1 cellular context compared by ENCODE assay signal in genomic region chr9:5832543-5833529, GRCh38.
TF ChIP-seq lines count a peak whose summit lies in the region.

Gene ERMP1 (minus strand): TSS chr9:5833117. CDS start chr9:5833027, 90 bp downstream.

TF ChIP-seq in HepG2, 621 proteins besides CTCF, POLR2A, EP300 and RAD21 (continued from another document and continues in another):
- TF ChIP-seq CREM (IDR thresholded peaks at IDR 0.05) = no peak
- no peak for TF ChIP-seq CREM (CRISPR knock-in tag; IDR thresholded peaks at IDR 0.05)
- TF ChIP-seq, protein P1, sequence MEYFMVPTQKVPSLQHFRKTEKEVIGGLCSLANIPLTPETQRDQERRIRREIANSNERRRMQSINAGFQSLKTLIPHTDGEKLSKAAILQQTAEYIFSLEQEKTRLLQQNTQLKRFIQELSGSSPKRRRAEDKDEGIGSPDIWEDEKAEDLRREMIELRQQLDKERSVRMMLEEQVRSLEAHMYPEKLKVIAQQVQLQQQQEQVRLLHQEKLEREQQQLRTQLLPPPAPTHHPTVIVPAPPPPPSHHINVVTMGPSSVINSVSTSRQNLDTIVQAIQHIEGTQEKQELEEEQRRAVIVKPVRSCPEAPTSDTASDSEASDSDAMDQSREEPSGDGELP (IDR thresholded peaks at IDR 0.05; ENCODE audit: borderline replicate concordance, low read depth) = peak; percentile 51; the same call in 1 of the 2 replicates
- TF ChIP-seq, protein P2, sequence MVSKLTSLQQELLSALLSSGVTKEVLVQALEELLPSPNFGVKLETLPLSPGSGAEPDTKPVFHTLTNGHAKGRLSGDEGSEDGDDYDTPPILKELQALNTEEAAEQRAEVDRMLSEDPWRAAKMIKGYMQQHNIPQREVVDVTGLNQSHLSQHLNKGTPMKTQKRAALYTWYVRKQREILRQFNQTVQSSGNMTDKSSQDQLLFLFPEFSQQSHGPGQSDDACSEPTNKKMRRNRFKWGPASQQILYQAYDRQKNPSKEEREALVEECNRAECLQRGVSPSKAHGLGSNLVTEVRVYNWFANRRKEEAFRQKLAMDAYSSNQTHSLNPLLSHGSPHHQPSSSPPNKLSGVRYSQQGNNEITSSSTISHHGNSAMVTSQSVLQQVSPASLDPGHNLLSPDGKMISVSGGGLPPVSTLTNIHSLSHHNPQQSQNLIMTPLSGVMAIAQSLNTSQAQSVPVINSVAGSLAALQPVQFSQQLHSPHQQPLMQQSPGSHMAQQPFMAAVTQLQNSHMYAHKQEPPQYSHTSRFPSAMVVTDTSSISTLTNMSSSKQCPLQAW (CRISPR knock-in tag; IDR thresholded peaks at IDR 0.05) = peak; percentile 63
- TF ChIP-seq ZNF652 (CRISPR knock-in tag; IDR thresholded peaks at IDR 0.05; ENCODE audit: borderline replicate concordance, low read depth) = no peak
- peak; percentile 51; the same call in 1 of the 2 replicates for TF ChIP-seq PHF8 (CRISPR knock-in tag; IDR thresholded peaks at IDR 0.05)
- TF ChIP-seq ZBTB8A (CRISPR knock-in tag; IDR thresholded peaks at IDR 0.05; ENCODE audit: borderline replicate concordance, low read depth) = no peak
- peak; percentile 50; the same call in 1 of the 2 replicates for TF ChIP-seq HIVEP1 (CRISPR knock-in tag; IDR thresholded peaks at IDR 0.05)
- TF ChIP-seq, protein P3, sequence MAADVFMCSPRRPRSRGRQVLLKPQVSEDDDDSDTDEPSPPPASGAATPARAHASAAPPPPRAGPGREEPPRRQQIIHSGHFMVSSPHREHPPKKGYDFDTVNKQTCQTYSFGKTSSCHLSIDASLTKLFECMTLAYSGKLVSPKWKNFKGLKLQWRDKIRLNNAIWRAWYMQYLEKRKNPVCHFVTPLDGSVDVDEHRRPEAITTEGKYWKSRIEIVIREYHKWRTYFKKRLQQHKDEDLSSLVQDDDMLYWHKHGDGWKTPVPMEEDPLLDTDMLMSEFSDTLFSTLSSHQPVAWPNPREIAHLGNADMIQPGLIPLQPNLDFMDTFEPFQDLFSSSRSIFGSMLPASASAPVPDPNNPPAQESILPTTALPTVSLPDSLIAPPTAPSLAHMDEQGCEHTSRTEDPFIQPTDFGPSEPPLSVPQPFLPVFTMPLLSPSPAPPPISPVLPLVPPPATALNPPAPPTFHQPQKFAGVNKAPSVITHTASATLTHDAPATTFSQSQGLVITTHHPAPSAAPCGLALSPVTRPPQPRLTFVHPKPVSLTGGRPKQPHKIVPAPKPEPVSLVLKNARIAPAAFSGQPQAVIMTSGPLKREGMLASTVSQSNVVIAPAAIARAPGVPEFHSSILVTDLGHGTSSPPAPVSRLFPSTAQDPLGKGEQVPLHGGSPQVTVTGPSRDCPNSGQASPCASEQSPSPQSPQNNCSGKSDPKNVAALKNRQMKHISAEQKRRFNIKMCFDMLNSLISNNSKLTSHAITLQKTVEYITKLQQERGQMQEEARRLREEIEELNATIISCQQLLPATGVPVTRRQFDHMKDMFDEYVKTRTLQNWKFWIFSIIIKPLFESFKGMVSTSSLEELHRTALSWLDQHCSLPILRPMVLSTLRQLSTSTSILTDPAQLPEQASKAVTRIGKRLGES (CRISPR knock-in tag; IDR thresholded peaks at IDR 0.05; ENCODE audit: borderline replicate concordance) = peak; percentile 69; the same call in 1 of the 2 replicates
- peak; percentile 69 for TF ChIP-seq ZNF446 (CRISPR knock-in tag; IDR thresholded peaks at IDR 0.05)
- peak; percentile 59 for TF ChIP-seq ZNF724P (CRISPR knock-in tag; IDR thresholded peaks at IDR 0.05; ENCODE audit: borderline replicate concordance)
- TF ChIP-seq, protein P4, sequence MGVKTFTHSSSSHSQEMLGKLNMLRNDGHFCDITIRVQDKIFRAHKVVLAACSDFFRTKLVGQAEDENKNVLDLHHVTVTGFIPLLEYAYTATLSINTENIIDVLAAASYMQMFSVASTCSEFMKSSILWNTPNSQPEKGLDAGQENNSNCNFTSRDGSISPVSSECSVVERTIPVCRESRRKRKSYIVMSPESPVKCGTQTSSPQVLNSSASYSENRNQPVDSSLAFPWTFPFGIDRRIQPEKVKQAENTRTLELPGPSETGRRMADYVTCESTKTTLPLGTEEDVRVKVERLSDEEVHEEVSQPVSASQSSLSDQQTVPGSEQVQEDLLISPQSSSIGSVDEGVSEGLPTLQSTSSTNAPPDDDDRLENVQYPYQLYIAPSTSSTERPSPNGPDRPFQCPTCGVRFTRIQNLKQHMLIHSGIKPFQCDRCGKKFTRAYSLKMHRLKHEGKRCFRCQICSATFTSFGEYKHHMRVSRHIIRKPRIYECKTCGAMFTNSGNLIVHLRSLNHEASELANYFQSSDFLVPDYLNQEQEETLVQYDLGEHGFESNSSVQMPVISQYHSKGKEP (CRISPR knock-in tag; IDR thresholded peaks at IDR 0.05) = no peak
- 0 out of 2 replicates have a peak, but pooled peaks have one; percentile 3 for TF ChIP-seq ZHX1 (CRISPR knock-in tag; IDR thresholded peaks at IDR 0.05; ENCODE audit: low read depth)
- no peak for TF ChIP-seq ZNF83 (CRISPR knock-in tag; IDR thresholded peaks at IDR 0.05; ENCODE audit: borderline replicate concordance)
- no peak for TF ChIP-seq STAT5B (CRISPR knock-in tag; IDR thresholded peaks at IDR 0.05)
- TF ChIP-seq ZFX (CRISPR knock-in tag; IDR thresholded peaks at IDR 0.05; ENCODE audit: low read depth) = peak; percentile 73; the same call in 1 of the 2 replicates
- peak; percentile 59; the same call in 1 of the 2 replicates for TF ChIP-seq KLF12 (CRISPR knock-in tag; IDR thresholded peaks at IDR 0.05; ENCODE audit: borderline replicate concordance)
- peak; percentile 56; the same call in 1 of the 2 replicates for TF ChIP-seq TGIF2 (CRISPR knock-in tag; IDR thresholded peaks at IDR 0.05)
- 0 out of 2 replicates have a peak, but pooled peaks have one; percentile 73 for TF ChIP-seq MED13 (CRISPR knock-in tag; IDR thresholded peaks at IDR 0.05)
- TF ChIP-seq HOXA3 (CRISPR knock-in tag; IDR thresholded peaks at IDR 0.05) = peak; percentile 83
- TF ChIP-seq PCBP2 (optimal IDR thresholded peaks at IDR 0.05; ENCODE audit: low read depth, low read length, poor library complexity, severe bottlenecking) = no peak
- peak; percentile 91; the same call in 1 of the 2 replicates for TF ChIP-seq ZGPAT (CRISPR knock-in tag; IDR thresholded peaks at IDR 0.05)
- peak; percentile 75; the same call in 1 of the 2 replicates for TF ChIP-seq ZNF546 (CRISPR knock-in tag; conservative IDR thresholded peaks at IDR 0.05)
- TF ChIP-seq ZNF329 (CRISPR knock-in tag; IDR thresholded peaks at IDR 0.05; ENCODE audit: low read depth) = 0 out of 2 replicates have a peak, but pooled peaks have one; percentile 31
- TF ChIP-seq ZNF629 (CRISPR knock-in tag; conservative IDR thresholded peaks at IDR 0.05) = no peak; the same call in 1 of the 2 replicates
- peak; percentile 90 for TF ChIP-seq GABPB1 (CRISPR knock-in tag; IDR thresholded peaks at IDR 0.05)
- peak; percentile 38 for TF ChIP-seq SRSF1 (optimal IDR thresholded peaks at IDR 0.05; ENCODE audit: low read depth, low read length)
- peak; percentile 31; the same call in 1 of the 2 replicates for TF ChIP-seq ZNF274 (CRISPR knock-in tag; IDR thresholded peaks at IDR 0.05)
- TF ChIP-seq ZNF263 (CRISPR knock-in tag; IDR thresholded peaks at IDR 0.05) = peak; percentile 59; the same call in 1 of the 2 replicates
- no peak for TF ChIP-seq SP140L (CRISPR knock-in tag; IDR thresholded peaks at IDR 0.05; ENCODE audit: borderline replicate concordance)
- TF ChIP-seq SOX5 (CRISPR knock-in tag; IDR thresholded peaks at IDR 0.05; ENCODE audit: borderline replicate concordance) = peak; percentile 38; the same call in 1 of the 2 replicates
- TF ChIP-seq ZMYM2 (CRISPR knock-in tag; IDR thresholded peaks at IDR 0.05) = peak; percentile 62; the same call in 1 of the 2 replicates
- TF ChIP-seq, protein P5, sequence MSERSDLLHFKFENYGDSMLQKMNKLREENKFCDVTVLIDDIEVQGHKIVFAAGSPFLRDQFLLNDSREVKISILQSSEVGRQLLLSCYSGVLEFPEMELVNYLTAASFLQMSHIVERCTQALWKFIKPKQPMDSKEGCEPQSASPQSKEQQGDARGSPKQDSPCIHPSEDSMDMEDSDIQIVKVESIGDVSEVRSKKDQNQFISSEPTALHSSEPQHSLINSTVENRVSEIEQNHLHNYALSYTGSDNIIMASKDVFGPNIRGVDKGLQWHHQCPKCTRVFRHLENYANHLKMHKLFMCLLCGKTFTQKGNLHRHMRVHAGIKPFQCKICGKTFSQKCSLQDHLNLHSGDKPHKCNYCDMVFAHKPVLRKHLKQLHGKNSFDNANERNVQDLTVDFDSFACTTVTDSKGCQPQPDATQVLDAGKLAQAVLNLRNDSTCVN (CRISPR knock-in tag; IDR thresholded peaks at IDR 0.05; ENCODE audit: borderline replicate concordance) = peak; percentile 65; the same call in 1 of the 2 replicates
- TF ChIP-seq, protein P6, sequence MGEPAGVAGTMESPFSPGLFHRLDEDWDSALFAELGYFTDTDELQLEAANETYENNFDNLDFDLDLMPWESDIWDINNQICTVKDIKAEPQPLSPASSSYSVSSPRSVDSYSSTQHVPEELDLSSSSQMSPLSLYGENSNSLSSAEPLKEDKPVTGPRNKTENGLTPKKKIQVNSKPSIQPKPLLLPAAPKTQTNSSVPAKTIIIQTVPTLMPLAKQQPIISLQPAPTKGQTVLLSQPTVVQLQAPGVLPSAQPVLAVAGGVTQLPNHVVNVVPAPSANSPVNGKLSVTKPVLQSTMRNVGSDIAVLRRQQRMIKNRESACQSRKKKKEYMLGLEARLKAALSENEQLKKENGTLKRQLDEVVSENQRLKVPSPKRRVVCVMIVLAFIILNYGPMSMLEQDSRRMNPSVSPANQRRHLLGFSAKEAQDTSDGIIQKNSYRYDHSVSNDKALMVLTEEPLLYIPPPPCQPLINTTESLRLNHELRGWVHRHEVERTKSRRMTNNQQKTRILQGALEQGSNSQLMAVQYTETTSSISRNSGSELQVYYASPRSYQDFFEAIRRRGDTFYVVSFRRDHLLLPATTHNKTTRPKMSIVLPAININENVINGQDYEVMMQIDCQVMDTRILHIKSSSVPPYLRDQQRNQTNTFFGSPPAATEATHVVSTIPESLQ (CRISPR knock-in tag; conservative IDR thresholded peaks at IDR 0.05) = 0 out of 2 replicates have a peak, but pooled peaks have one; percentile 28
- TF ChIP-seq ETV5 (CRISPR knock-in tag; IDR thresholded peaks at IDR 0.05; ENCODE audit: borderline replicate concordance) = peak; percentile 43
- peak; percentile 84; the same call in 1 of the 2 replicates for TF ChIP-seq NR1H2 (CRISPR knock-in tag; IDR thresholded peaks at IDR 0.05; ENCODE audit: borderline replicate concordance, low read depth)
- peak; percentile 79; the same call in 1 of the 2 replicates for TF ChIP-seq ZNF337 (CRISPR knock-in tag; IDR thresholded peaks at IDR 0.05; ENCODE audit: borderline replicate concordance, low read depth)
- TF ChIP-seq, protein P7, sequence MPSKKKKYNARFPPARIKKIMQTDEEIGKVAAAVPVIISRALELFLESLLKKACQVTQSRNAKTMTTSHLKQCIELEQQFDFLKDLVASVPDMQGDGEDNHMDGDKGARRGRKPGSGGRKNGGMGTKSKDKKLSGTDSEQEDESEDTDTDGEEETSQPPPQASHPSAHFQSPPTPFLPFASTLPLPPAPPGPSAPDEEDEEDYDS (CRISPR knock-in tag; IDR thresholded peaks at IDR 0.05) = peak; percentile 44; the same call in 1 of the 2 replicates
- TF ChIP-seq NFYC (CRISPR knock-in tag; IDR thresholded peaks at IDR 0.05) = peak; percentile 78
- peak; percentile 76 for TF ChIP-seq NFYB (CRISPR knock-in tag; IDR thresholded peaks at IDR 0.05)
- no peak for TF ChIP-seq NFIC (IDR thresholded peaks at IDR 0.05; ENCODE audit: low read length)
- no peak for TF ChIP-seq RAD51 (IDR thresholded peaks at IDR 0.05; ENCODE audit: borderline replicate concordance)
- peak; percentile 73; the same call in 1 of the 2 replicates for TF ChIP-seq ZNF792 (CRISPR knock-in tag; IDR thresholded peaks at IDR 0.05)
- peak; percentile 93 for TF ChIP-seq KDM2A (CRISPR knock-in tag; IDR thresholded peaks at IDR 0.05; ENCODE audit: borderline replicate concordance, low read depth)
- no peak for TF ChIP-seq TERF1 (CRISPR knock-in tag; IDR thresholded peaks at IDR 0.05)
- TF ChIP-seq, protein P8, sequence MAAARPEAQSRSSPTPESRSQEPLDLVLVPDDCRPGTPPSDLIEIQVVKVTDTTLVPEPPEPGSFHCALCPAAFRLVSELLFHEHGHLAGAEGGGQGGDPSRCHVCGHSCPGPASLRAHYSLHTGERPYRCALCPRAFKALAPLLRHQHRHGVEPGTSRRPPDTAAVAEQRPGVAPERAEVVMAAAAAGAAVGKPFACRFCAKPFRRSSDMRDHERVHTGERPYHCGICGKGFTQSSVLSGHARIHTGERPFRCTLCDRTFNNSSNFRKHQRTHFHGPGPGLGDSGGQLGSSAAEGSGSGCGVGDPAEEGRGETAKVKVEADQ (CRISPR knock-in tag; IDR thresholded peaks at IDR 0.05; ENCODE audit: borderline replicate concordance) = peak; percentile 91
